ENCODE assay signal across 23 cellular contexts in genomic region chr6:76942203-76942971, GRCh38.
DNase-seq lines count a peak whose midpoint lies in the region; ATAC-seq and TF ChIP-seq lines count a peak whose summit lies in the region.
"Had no signal": no experiment of that assay in that cellular context is flagged by ENCODE, and none has a peak within 500 bp of the region (broad histone marks: within the 10 kb centered on the region; RNA-seq: fewer than 3 reads in every experiment).

No MANE protein-coding gene starts in this region.

- no peak overlapping the region for H3K14ac ChIP-seq in H9 (ENCODE audit: insufficient read depth, low read length)

- no peaks in the 10 kb centered on the region for H3K23me2 ChIP-seq in H9 (ENCODE audit: insufficient read length, low read depth, low read length, poor library complexity, severe bottlenecking)

- H3K4me1 Mint-ChIP-seq in H9 (no peaks in the 10 kb centered on the region), nephron progenitor cell (no peaks in the 10 kb centered on the region)
- H3K4me1 Mint-ChIP-seq: CD4-positive, alpha-beta memory T cell; GM23338 had no signal

- no peaks in the 10 kb centered on the region for H3K79me2 ChIP-seq in H9 (ENCODE audit: insufficient read depth, low read length)

- H3K4ac ChIP-seq in H9 (ENCODE audit: low read depth, low read length): no peak overlapping the region

- DNase-seq in EL (peak; percentile 23), H9 (no peak), astrocyte of the spinal cord (ENCODE audit: low read depth, low spot score) (peak; percentile 11), renal cortical epithelial cell (ENCODE audit: low read depth) (peak; percentile 8), NOMO-1 (lab: John Stamatoyannopoulos, UW; ENCODE audit: unreplicated experiment in 2 of 2) (no peak), nephron progenitor cell (no peak)
- DNase-seq: AML-193; C1 segment of cervical spinal cord; CD4-positive, alpha-beta memory T cell; COR-L47; DMS53; NCI-H1092 treated with DMSO at 0.1 percent for 48 hours; NCI-H1436 treated with DMSO at 0.1 percent for 48 hours; NCI-H1930; NCI-H2107; NCI-H524; NCI-H748 treated with DMSO at 0.1 percent for 48 hours; PC-3; Right ventricle myocardium superior had no signal

- H3K27ac ChIP-seq in H9 (ENCODE audit: insufficient read length, low read depth, low read length): no peak overlapping the region
- H3K27ac ChIP-seq: SJSA1 had no signal

- no peaks in the 10 kb centered on the region for H3K27me3 Mint-ChIP-seq in H9 (ENCODE audit: low read depth)
- H3K27me3 Mint-ChIP-seq in nephron progenitor cell (ENCODE audit: low read depth, poor library complexity): no peaks in the 10 kb centered on the region
- H3K27me3 Mint-ChIP-seq: CD4-positive, alpha-beta memory T cell had no signal

- no peak overlapping the region for H3K56ac ChIP-seq in H9 (ENCODE audit: insufficient read length, low read depth, low read length)

- no peak overlapping the region for H4K91ac ChIP-seq in H9 (ENCODE audit: insufficient read length, low read depth, low read length)

- H2AFZ ChIP-seq in H9 (ENCODE audit: low read length): no peak overlapping the region
- H2AFZ ChIP-seq: GM23338 had no signal

- H4K5ac ChIP-seq in H9 (ENCODE audit: insufficient read length, low read depth, low read length): no peak overlapping the region

- H3K18ac ChIP-seq in H9 (ENCODE audit: insufficient read length, low read depth, low read length): no peak overlapping the region

- H3K23ac ChIP-seq in H9 (ENCODE audit: insufficient read length, low read depth, low read length): no peak overlapping the region

- no peaks in the 10 kb centered on the region for H3K9me3 ChIP-seq in H9 (ENCODE audit: control insufficient read depth, low read depth, low read length)
- H3K9me3 ChIP-seq: HAP-1, SJSA1 had no signal

- H3K4me3 Mint-ChIP-seq in H9: no peak overlapping the region
- no peak overlapping the region for H3K4me3 Mint-ChIP-seq in nephron progenitor cell
- H3K4me3 Mint-ChIP-seq: CD4-positive, alpha-beta memory T cell; GM23338 had no signal

- no peak overlapping the region for H2BK20ac ChIP-seq in H9 (ENCODE audit: low read depth, low read length, poor library complexity, severe bottlenecking)

- H2BK15ac ChIP-seq in H9 (ENCODE audit: low read depth, low read length): no peak overlapping the region

- no peak overlapping the region for H3K4me2 ChIP-seq in H9 (ENCODE audit: insufficient read depth, insufficient read length, low read length)
- H3K4me2 ChIP-seq: GM23338 had no signal

- no peak overlapping the region for H3K4me3 ChIP-seq in astrocyte of the spinal cord (ENCODE audit: low read depth, low read length)
- H3K4me3 ChIP-seq: GM23338, HAP-1, SJSA1 had no signal

- no peak for TF ChIP-seq CTCF in H9 (conservative IDR thresholded peaks at IDR 0.05)
- no peak for TF ChIP-seq CTCF in astrocyte of the spinal cord (IDR thresholded peaks at IDR 0.05; ENCODE audit: low read depth, low read length)
- TF ChIP-seq CTCF in nephron progenitor cell (IDR thresholded peaks at IDR 0.05): no peak

- H3T11ph ChIP-seq in H9 (ENCODE audit: low read length): no peak overlapping the region

- no peak overlapping the region for H3K9ac ChIP-seq in H9 (ENCODE audit: extremely low read depth, insufficient read length, low read length)

- no CpG with 5 or more reads among the region's 2 CpGs for WGBS in H9 (ENCODE audit: extremely low coverage, insufficient read length, low lambda C conversion rate)

- H3K79me1 ChIP-seq in H9 (ENCODE audit: insufficient read depth, low read depth, low read length, poor library complexity, severe bottlenecking): no peaks in the 10 kb centered on the region

- H3K36me3 Mint-ChIP-seq in H9 (ENCODE audit: insufficient read depth in 1 of 3, low read depth in 3 of 3) (no peaks in the 10 kb centered on the region), nephron progenitor cell (ENCODE audit: low read depth) (no peaks in the 10 kb centered on the region)
- H3K36me3 Mint-ChIP-seq: CD4-positive, alpha-beta memory T cell had no signal

- no peaks in the 10 kb centered on the region for H4K20me1 ChIP-seq in H9 (ENCODE audit: control insufficient read depth, insufficient read depth, insufficient read length)

- H3K27me3 ChIP-seq in H9 (ENCODE audit: insufficient read depth, low read length): no peaks in the 10 kb centered on the region
- H3K27me3 ChIP-seq: SJSA1 had no signal

- in situ Hi-C loops in astrocyte of the spinal cord (cut with HindIII; ENCODE audit: low sequenced_read_pairs): no loop called here

- H3K9me3 Mint-ChIP-seq in H9 (peaks cover 2 to 5% of the 10 kb centered on the region in 2 experiments; a peak in 4 of 5 replicates), nephron progenitor cell (peaks cover 6% of the 10 kb centered on the region)
- H3K9me3 Mint-ChIP-seq: GM23338 had no signal

- H2BK5ac ChIP-seq in H9 (ENCODE audit: insufficient read length, low read length): no peak overlapping the region

- no peak overlapping the region for H2BK12ac ChIP-seq in H9 (ENCODE audit: insufficient read length, low read depth, low read length)

- no peak overlapping the region for H2BK120ac ChIP-seq in H9 (ENCODE audit: low read depth, low read length, poor library complexity, severe bottlenecking)

- H3K27ac Mint-ChIP-seq in H9: peak overlapping the region in 2 of 3 experiments; percentile 24 to 36; a peak in 1 of 7 replicates
- H3K27ac Mint-ChIP-seq in nephron progenitor cell: no peak overlapping the region
- H3K27ac Mint-ChIP-seq: CD4-positive, alpha-beta memory T cell; GM23338 had no signal

- no peaks in the 10 kb centered on the region for H3K4me1 ChIP-seq in H9 (ENCODE audit: insufficient read depth, low read length)
- H3K4me1 ChIP-seq: HAP-1, SJSA1 had no signal

- ATAC-seq in GM18520 (IDR thresholded peaks at IDR 0.05; ENCODE audit: unreplicated experiment): no peak
- ATAC-seq: GM23338, PC-3 had no signal

- H4K8ac ChIP-seq in H9 (replicated peaks; ENCODE audit: insufficient read length, low read depth, low read length): no peak overlapping the region

- H2AK5ac ChIP-seq in H9 (ENCODE audit: insufficient read length, low read length): no peak overlapping the region

Comparison
In these comparisons a context has a peak if more than half of its experiments do, and no peak if none do; other contexts are left out.
1. DNase-seq: peak in EL (single experiment), astrocyte of the spinal cord (single experiment) and renal cortical epithelial cell (single experiment); none in H9 (single experiment), NOMO-1 (0 of 2) and nephron progenitor cell (single experiment).